ENCODE assay signal across 12 cellular contexts in the genomic region with DNA sequence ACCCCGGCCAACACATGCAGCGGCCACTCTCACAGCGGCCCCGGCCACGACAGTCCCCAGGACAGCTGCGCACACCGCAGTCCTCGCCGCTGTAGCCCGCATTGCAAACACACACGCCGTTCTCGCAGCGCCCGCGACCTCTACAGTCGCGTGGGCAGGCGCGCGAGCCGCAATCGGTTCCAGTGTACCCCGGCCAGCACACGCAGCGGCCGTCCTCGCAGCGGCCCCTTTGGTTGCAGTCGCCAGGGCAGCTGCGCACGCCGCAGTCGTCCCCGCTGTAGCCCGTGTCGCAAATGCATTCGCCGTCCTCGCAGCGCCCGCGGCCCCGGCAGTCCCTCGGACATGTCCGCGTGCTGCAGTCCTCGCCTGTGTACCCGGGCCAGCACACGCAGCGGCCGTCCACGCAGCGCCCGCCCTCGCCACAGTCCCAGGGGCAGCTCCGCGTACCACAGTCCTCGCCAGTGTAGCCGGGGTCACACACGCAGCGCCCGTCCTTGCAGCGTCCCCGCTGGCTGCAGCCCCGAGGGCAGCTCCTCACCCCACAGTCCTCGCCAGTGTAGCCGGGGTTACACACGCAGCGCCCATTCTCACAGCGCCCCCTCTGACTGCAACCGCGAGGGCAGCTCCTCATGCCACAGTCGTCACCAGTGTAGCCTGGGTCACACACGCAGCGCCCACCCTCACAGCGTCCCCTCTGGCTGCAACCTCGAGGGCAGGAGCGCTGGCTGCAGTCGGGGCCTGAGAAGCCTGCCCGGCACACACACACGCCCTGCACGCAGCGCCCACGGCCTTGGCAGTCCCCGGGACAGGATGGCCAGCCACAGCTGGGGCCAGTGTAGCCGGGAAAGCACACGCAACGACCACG. TPM values are rescaled to one million over a fixed set of nuclear protein-coding genes. Genes with fewer than 3 reads are reported as not detected.
DNase-seq lines count a peak whose midpoint lies in the region; ATAC-seq and TF ChIP-seq lines count a peak whose summit lies in the region.
"Had no signal": no experiment of that assay in that cellular context is flagged by ENCODE, and none has a peak within 500 bp of the region (broad histone marks: within the 10 kb centered on the region; RNA-seq: fewer than 3 reads in every experiment).

No MANE protein-coding gene starts in this region.

- in situ Hi-C loops in Panc1 (cut with HindIII; ENCODE audit: low pct_unique_long_range_greater_than_20kb, low sequenced_read_pairs): no loop called here

- H3K9me3 ChIP-seq in BE2C (no peaks in the 10 kb centered on the region), Panc1 (ENCODE audit: control insufficient read depth, insufficient read depth, low read depth, low read length) (no peaks in the 10 kb centered on the region), esophagus (ENCODE audit: control insufficient read depth in 2 of 2, insufficient read depth in 1 of 2, low read depth in 1 of 2, low read length in 1 of 2) (no peaks in the 10 kb centered on the region), parathyroid adenoma (ENCODE audit: control insufficient read depth, low read length) (no peaks in the 10 kb centered on the region)

- no peak overlapping the region for H3K4me3 ChIP-seq in BE2C (ENCODE audit: low read depth, low read length)
- 0 out of 4 replicates have a peak overlapping the region, but pooled peaks of 1 of the 2 experiments have one; percentile 8 for H3K4me3 ChIP-seq in Panc1 (ENCODE audit: low read depth in 2 of 2, low read length in 2 of 2)
- peak overlapping the region; percentile 0 to 20 for H3K4me3 ChIP-seq in esophagus (ENCODE audit: low read depth in 1 of 2, low read length in 2 of 2)
- H3K4me3 ChIP-seq in parathyroid adenoma (ENCODE audit: low read depth, low read length): no peak overlapping the region

- BruUV-seq in Panc1 (replicated peaks; lab: Mats Ljungman, UMichigan): no TSS peak

- H2AFZ ChIP-seq in parathyroid adenoma: peak overlapping the region; percentile 36

- CTCF ChIA-PET in Panc1 (lab: Charles Lee): interaction anchor here (0.9 kb wide), 1 partner anchor 9 kb away, joined by 3 read pairs; no protein-coding TSS in a partner anchor

- H3K36me3 ChIP-seq in BE2C (no peaks in the 10 kb centered on the region), Panc1 (ENCODE audit: control insufficient read depth, insufficient read depth, low read length) (no peaks in the 10 kb centered on the region), esophagus (ENCODE audit: control insufficient read depth in 2 of 2, insufficient read depth in 2 of 2, low read length in 1 of 2) (peaks cover 0 to 7% of the 10 kb centered on the region in 2 donors), parathyroid adenoma (ENCODE audit: control insufficient read depth, insufficient read depth, low read length) (no peaks in the 10 kb centered on the region)

- peak; percentile 43 for ATAC-seq in Panc1
- ATAC-seq in GM18502 (IDR thresholded peaks at IDR 0.05; ENCODE audit: poor library complexity, unreplicated experiment): no peak
- no peak for ATAC-seq in HG03025 (IDR thresholded peaks at IDR 0.05; ENCODE audit: low FRiP score, unreplicated experiment)

- POLR2A ChIA-PET in Panc1 (lab: Charles Lee): interaction anchor here (0.6 kb wide), 1 partner anchor 28 kb away, joined by 4 read pairs; no protein-coding TSS in a partner anchor

- TF ChIP-seq CTCF in BE2C (IDR thresholded peaks at IDR 0.05; ENCODE audit: low read depth, low read length): peak; percentile 13; the same call in 1 of the 2 replicates
- TF ChIP-seq CTCF in Panc1 (IDR thresholded peaks at IDR 0.05): no peak
- TF ChIP-seq CTCF in parathyroid adenoma (IDR thresholded peaks at IDR 0.05): no peak

- no peaks in the 10 kb centered on the region for H3K79me2 ChIP-seq in parathyroid adenoma

- H3K4me1 ChIP-seq in BE2C: no peaks in the 10 kb centered on the region
- no peaks in the 10 kb centered on the region for H3K4me1 ChIP-seq in Panc1 (ENCODE audit: control insufficient read depth, insufficient read depth, low read length)
- peaks cover 7 to 16% of the 10 kb centered on the region in 2 donors for H3K4me1 ChIP-seq in esophagus (ENCODE audit: control insufficient read depth in 2 of 2, insufficient read depth in 2 of 2, low read length in 1 of 2)
- peaks cover 6% of the 10 kb centered on the region for H3K4me1 ChIP-seq in parathyroid adenoma

- peak overlapping the region; percentile 33 for H3K4me2 ChIP-seq in parathyroid adenoma (ENCODE audit: low read length)

- 27 to 34% methylated on average over 85 to 90 of the region's 90 CpGs for WGBS in esophagus, 2 donors

- DNase-seq in BE2C (peak; percentile 26), Panc1 (ENCODE audit: low read depth, low spot score) (no peak), hepatic stellate cell (ENCODE audit: low spot score) (no peak), HT-29 (ENCODE audit: low spot score) (no peak)
- DNase-seq: effector CD8-positive, alpha-beta T cell; NCI-H2081 treated with DMSO at 0.1 percent for 48 hours had no signal

- H3K27me3 ChIP-seq in BE2C (peaks cover 75% of the 10 kb centered on the region), Panc1 (ENCODE audit: control insufficient read depth, insufficient read depth, low read length) (no peaks in the 10 kb centered on the region; the same call in 1 of the 2 replicates), esophagus (ENCODE audit: control insufficient read depth in 1 of 2, insufficient read depth in 2 of 2, low read length in 2 of 2) (peaks cover 0 to 4% of the 10 kb centered on the region in 2 donors), parathyroid adenoma (ENCODE audit: control insufficient read depth, insufficient read depth, low read length) (peaks cover 2% of the 10 kb centered on the region)

- intact Hi-C loops in Panc1 (cut with micrococcal nuclease; ENCODE audit: unreplicated experiment): no loop called here

- H3K9ac ChIP-seq in parathyroid adenoma: no peak overlapping the region

- H3K27ac ChIP-seq in Panc1 (ENCODE audit: low read length) (no peak overlapping the region), esophagus (ENCODE audit: low read depth in 2 of 2, low read length in 1 of 2) (no peak overlapping the region), parathyroid adenoma (no peak overlapping the region)
- H3K27ac ChIP-seq: C4-2B, skin epidermis had no signal

RNA-seq across cellular contexts. Expression of gene TNXB, which starts 12.5 kb away (rescaled TPM):
- polyA plus RNA-seq in BE2C (2012; ENCODE audit: insufficient read depth, insufficient read length, low read depth): 1.1 TPM
- 1.8 TPM for total RNA-seq in Panc1 (2021; ENCODE audit: unreplicated experiment)
- polyA plus RNA-seq in Panc1 (2012; ENCODE audit: insufficient read length): 0.42 TPM
- polyA plus RNA-seq in esophagus: 10 to 100 TPM; 14.8 to 15.5 TPM
- 0.03 TPM in 1 of 2 replicates, not detected in the other for total RNA-seq in HT-29 (2014; rRNA removed; shearing (Covaris generic))

RNA-seq across cellular contexts. Expression of gene ATF6B, which starts 31.4 kb away (rescaled TPM):
- polyA plus RNA-seq in BE2C (2012; ENCODE audit: insufficient read depth, insufficient read length, low read depth): 157 TPM
- total RNA-seq in Panc1 (2021; ENCODE audit: unreplicated experiment): 127 TPM
- 121 TPM for polyA plus RNA-seq in Panc1 (2012; ENCODE audit: insufficient read length)
- polyA plus RNA-seq in esophagus: 10 to 100 TPM; 47.5 to 60.2 TPM
- total RNA-seq in HT-29 (2014; rRNA removed; shearing (Covaris generic)): 55.7 and 60.0 TPM in 2 replicates

RNA-seq across cellular contexts. Expression of gene FKBPL, which starts 33.5 kb away (rescaled TPM):
- polyA plus RNA-seq in BE2C (2012; ENCODE audit: insufficient read depth, insufficient read length, low read depth): 15.7 TPM
- 7.4 TPM for total RNA-seq in Panc1 (2021; ENCODE audit: unreplicated experiment)
- 6.2 TPM for polyA plus RNA-seq in Panc1 (2012; ENCODE audit: insufficient read length)
- 10 to 100 TPM in 1 of 2 donors, 1 to 10 TPM in 1; 8.1 to 13.7 TPM for polyA plus RNA-seq in esophagus
- 5.2 and 7.4 TPM in 2 replicates for total RNA-seq in HT-29 (2014; rRNA removed; shearing (Covaris generic))

RNA-seq across cellular contexts. Expression of gene PRRT1, which starts 55.1 kb away (rescaled TPM):
- polyA plus RNA-seq in BE2C (2012; ENCODE audit: insufficient read depth, insufficient read length, low read depth): 2.4 TPM
- 1.3 TPM for total RNA-seq in Panc1 (2021; ENCODE audit: unreplicated experiment)
- polyA plus RNA-seq in Panc1 (2012; ENCODE audit: insufficient read length): 2.7 TPM
- polyA plus RNA-seq in esophagus: 1 to 10 TPM; 1.8 to 2.3 TPM
- total RNA-seq in HT-29 (2014; rRNA removed; shearing (Covaris generic)): not detected in 2 replicates

RNA-seq across cellular contexts. Expression of gene PPT2, which starts 57.3 kb away (rescaled TPM):
- 159 TPM for polyA plus RNA-seq in BE2C (2012; ENCODE audit: insufficient read depth, insufficient read length, low read depth)
- total RNA-seq in Panc1 (2021; ENCODE audit: unreplicated experiment): 20.1 TPM
- polyA plus RNA-seq in Panc1 (2012; ENCODE audit: insufficient read length): 15.2 TPM
- polyA plus RNA-seq in esophagus: 10 to 100 TPM; 20.7 to 21.6 TPM
- 19.7 and 56.2 TPM in 2 replicates for total RNA-seq in HT-29 (2014; rRNA removed; shearing (Covaris generic))

Comparison
In these comparisons a context has a peak if more than half of its experiments do, and no peak if none do; other contexts are left out.
1. H3K4me3 ChIP-seq: peak in esophagus (2 of 2); none in BE2C (single experiment) and parathyroid adenoma (single experiment).